In the genomic region with DNA sequence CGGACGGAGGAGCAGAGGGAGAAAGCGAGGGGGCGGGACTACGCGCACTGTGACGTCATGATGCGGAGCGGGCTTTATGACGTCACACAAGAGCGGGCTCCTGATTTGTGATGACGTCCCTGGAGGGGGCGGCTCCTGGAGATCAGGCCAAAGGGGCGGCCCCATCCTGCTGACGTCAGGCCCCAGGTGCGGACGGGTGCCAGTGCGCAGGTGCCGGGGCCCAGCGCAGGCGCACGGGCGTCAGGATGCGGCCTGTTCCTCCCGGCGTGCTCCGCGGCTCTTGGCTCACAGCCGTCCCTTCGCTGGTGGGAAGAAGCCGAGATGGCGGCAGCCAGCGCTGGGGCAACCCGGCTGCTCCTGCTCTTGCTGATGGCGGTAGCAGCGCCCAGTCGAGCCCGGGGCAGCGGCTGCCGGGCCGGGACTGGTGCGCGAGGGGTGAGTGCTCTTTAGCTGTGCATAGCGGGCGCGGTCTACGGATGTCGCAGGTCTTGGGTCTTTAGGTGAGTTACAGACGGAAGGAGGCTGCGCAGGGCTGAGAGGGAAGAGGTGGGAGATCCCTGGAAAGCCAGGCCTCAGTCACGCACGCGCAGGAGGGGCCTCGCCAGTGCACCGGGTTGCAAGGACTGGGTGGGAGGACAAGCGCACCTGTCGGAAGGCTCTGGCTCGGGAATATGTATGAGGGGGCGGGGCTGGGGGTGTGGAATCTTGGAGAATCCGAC, we compare ENCODE assay signal across 8 cellular contexts. TPM values are rescaled to one million over a fixed set of nuclear protein-coding genes. Genes with fewer than 3 reads are reported as not detected.
DNase-seq lines count a peak whose midpoint lies in the region; ATAC-seq and TF ChIP-seq lines count a peak whose summit lies in the region.

A gene (plus strand): TSS at position 284 of the 719 bp plus-strand sequence. CDS start 38 bp downstream, at position 322.
A gene (minus strand): TSS at position 625 of the 719 bp plus-strand sequence. CDS start 460 bp downstream, at position 165.

- TF ChIP-seq CTCF in GM06990 (IDR thresholded peaks at IDR 0.05; ENCODE audit: insufficient read depth, low read length, poor library complexity, severe bottlenecking) (no peak), right atrium auricular region (IDR thresholded peaks at IDR 0.05) (peak in 1 of 2 donors; percentile 11), psoas muscle (IDR thresholded peaks at IDR 0.05) (no peak)

- intact Hi-C loops in psoas muscle (cut with DNase I), result loop anchor here (5.0 kb wide), 2 partner anchors 36 to 109 kb away; a partner anchor contains a TSS

- H3K27me3 ChIP-seq in GM06990 (replicated peaks; ENCODE audit: control insufficient read depth, insufficient read depth, low read length) (no peaks in the 10 kb centered on the region), right atrium auricular region (no peaks in the 10 kb centered on the region), psoas muscle (ENCODE audit: insufficient read depth in 3 of 3, low read length in 2 of 3) (no peaks in the 10 kb centered on the region)

- H3K9me3 ChIP-seq in right atrium auricular region (no peaks in the 10 kb centered on the region), psoas muscle (no peaks in the 10 kb centered on the region)

- peak within 1 kb of the TSS; percentile 76 to 80 for H3K27ac ChIP-seq in right atrium auricular region
- H3K27ac ChIP-seq in psoas muscle, result peak within 1 kb of the TSS; percentile 84
- peak within 1 kb of the TSS; percentile 14 for H3K27ac ChIP-seq in urinary bladder (ENCODE audit: low read depth)

- DNase-seq in GM06990 (ENCODE audit: extremely low read depth, insufficient read length), result peak; percentile 97
- peak; percentile 88 for DNase-seq in NCI-H1105 (lab: John Stamatoyannopoulos, UW)
- peak; percentile 92 for DNase-seq in T follicular helper cell (ENCODE audit: low read depth)
- DNase-seq in amygdala (lab: John Stamatoyannopoulos, UW), result peak; percentile 48 to 96 (median 83)
- DNase-seq in right atrium auricular region (ENCODE audit: low spot score), result peak; percentile 90
- DNase-seq in psoas muscle, result peak; percentile 90 to 95

- peak; percentile 75 for ATAC-seq in HG02571 (IDR thresholded peaks at IDR 0.05; ENCODE audit: unreplicated experiment)
- peak; percentile 92 to 97 (median 94) for ATAC-seq in psoas muscle

- H3K4me1 ChIP-seq in right atrium auricular region (peaks cover 3 to 25% of the 10 kb centered on the region in 2 donors), psoas muscle (peaks cover 17% of the 10 kb centered on the region), urinary bladder (ENCODE audit: insufficient read depth) (no peaks in the 10 kb centered on the region)

- H3K36me3 ChIP-seq in GM06990 (ENCODE audit: control insufficient read depth, insufficient read depth, low read length), result peaks cover 26% of the 10 kb centered on the region
- H3K36me3 ChIP-seq in right atrium auricular region, result peaks cover 36% of the 10 kb centered on the region
- H3K36me3 ChIP-seq in psoas muscle (ENCODE audit: insufficient read depth in 1 of 2, low read depth in 1 of 2), result peaks cover 4 to 33% of the 10 kb centered on the region in 2 donors
- H3K36me3 ChIP-seq in urinary bladder (ENCODE audit: insufficient read depth), result no peaks in the 10 kb centered on the region

- 1 to 2% (median 1%) methylated on average over 46 to 60 of the region's 60 CpGs for WGBS in psoas muscle, 3 donors
- 2% methylated on average over 60 of the region's 60 CpGs for WGBS in urinary bladder

- H3K4me3 ChIP-seq in GM06990 (replicated peaks; ENCODE audit: low read depth, low read length), result peak within 1 kb of the TSS; percentile 79
- peak within 1 kb of the TSS; percentile 92 for H3K4me3 ChIP-seq in right atrium auricular region
- peak within 1 kb of the TSS; percentile 97 for H3K4me3 ChIP-seq in psoas muscle
- peak within 1 kb of the TSS; percentile 64 for H3K4me3 ChIP-seq in urinary bladder (ENCODE audit: low read depth, low read length)

RNA-seq across cellular contexts. Expression of the first gene that starts in this region (rescaled TPM):
- 100 to 1,000 TPM in 1 of 2 donors, 10 to 100 TPM in 1; 94.9 to 112 TPM for total RNA-seq in right atrium auricular region
- total RNA-seq in psoas muscle, result 10 to 100 TPM; 32.6 to 47.5 (median 43.3) TPM
- polyA plus RNA-seq in psoas muscle, result 10 to 100 TPM; 33.1 to 37.6 (median 34.2) TPM
- total RNA-seq in urinary bladder, result 36.4 TPM
- polyA plus RNA-seq in urinary bladder, result 107 TPM

RNA-seq across cellular contexts. Expression of the second gene that starts in this region (rescaled TPM):
- total RNA-seq in right atrium auricular region (1 to 10 TPM; 1.4 to 2.3 TPM), psoas muscle (1 to 10 TPM; 1.2 to 5.3 (median 4.7) TPM), urinary bladder (not detected)
- polyA plus RNA-seq in psoas muscle (1 to 10 TPM; 1.3 to 2.7 (median 1.3) TPM), urinary bladder (1.3 TPM)

Comparison
In these comparisons a context has a peak if more than half of its experiments do, and no peak if none do; other contexts are left out.
1. Peak in every context shown above with its lines: DNase-seq, ATAC-seq, H3K4me3 ChIP-seq and H3K27ac ChIP-seq.
2. H3K27ac ChIP-seq: peak in every context shown above with its lines; median percentile 84 in psoas muscle; 78 in right atrium auricular region; 14 in urinary bladder.